In genomic region chr2:27893031-27893430, GRCh38 we compare ENCODE assay signal across 15 cellular contexts. TPM values are rescaled to one million over a fixed set of nuclear protein-coding genes. Genes with fewer than 3 reads are reported as not detected.
A peak's percentile ranks its signal among the peaks of the same experiment; 100 is the strongest.
DNase-seq lines count a peak whose midpoint lies in the region; TF ChIP-seq lines count a peak whose summit lies in the region.
"Had no signal": no experiment of that assay in that cellular context is flagged by ENCODE, and none has a peak within 500 bp of the region (broad histone marks: within the 10 kb centered on the region; RNA-seq: fewer than 3 reads in every experiment).

No MANE protein-coding gene starts in this region.

- peaks cover 5% of the 10 kb centered on the region; the same call in 1 of the 2 replicates for H3F3A ChIP-seq in DOHH2 (ENCODE audit: control insufficient read depth, insufficient read depth)

- H3K9me3 Mint-ChIP-seq in activated CD4-positive, alpha-beta memory T cell treated with anti-CD3 and anti-CD28 coated beads for 36 hours, result peaks cover 2% of the 10 kb centered on the region
- no peaks in the 10 kb centered on the region for H3K9me3 Mint-ChIP-seq in activated CD4-positive, alpha-beta memory T cell treated with anti-CD3 and anti-CD28 coated beads, Interleukin-2, amount 10 ng/mL, durations not matched to agents 7 days and 5 days
- H3K9me3 Mint-ChIP-seq in activated T-helper 2 cell treated with anti-CD3 and anti-CD28 coated beads, Interferon-gamma antibody, Interleukin-2, Interleukin-4, amounts not matched to agents 10 μg/mL and 5 μg/mL and 100 μg/mL, durations not matched to agents 14 hours and 24 hours and 36 hours, result no peaks in the 10 kb centered on the region
- H3K9me3 Mint-ChIP-seq in neural crest cell, result no peaks in the 10 kb centered on the region

- peaks cover 52% of the 10 kb centered on the region for H3K36me3 Mint-ChIP-seq in activated CD4-positive, alpha-beta memory T cell treated with anti-CD3 and anti-CD28 coated beads for 36 hours
- H3K36me3 Mint-ChIP-seq in activated CD4-positive, alpha-beta memory T cell treated with anti-CD3 and anti-CD28 coated beads, Interleukin-2, amount 10 ng/mL, durations not matched to agents 7 days and 5 days (ENCODE audit: low read depth), result peaks cover 52% of the 10 kb centered on the region
- H3K36me3 Mint-ChIP-seq in activated T-helper 2 cell treated with anti-CD3 and anti-CD28 coated beads, Interferon-gamma antibody, Interleukin-2, Interleukin-4, amounts not matched to agents 10 μg/mL and 5 μg/mL and 100 μg/mL, durations not matched to agents 14 hours and 24 hours and 36 hours (ENCODE audit: low read depth), result peaks cover 47% of the 10 kb centered on the region
- peaks cover 5% of the 10 kb centered on the region for H3K36me3 Mint-ChIP-seq in neural crest cell (ENCODE audit: low read depth)

- H3K27ac ChIP-seq in DOHH2 (ENCODE audit: low read depth, low read length), result no peak overlapping the region
- H3K27ac ChIP-seq: ovary had no signal

- peak overlapping the region; percentile 100 for H3K27ac Mint-ChIP-seq in activated CD4-positive, alpha-beta memory T cell treated with anti-CD3 and anti-CD28 coated beads for 36 hours
- H3K27ac Mint-ChIP-seq in activated CD4-positive, alpha-beta memory T cell treated with anti-CD3 and anti-CD28 coated beads, Interleukin-2, amount 10 ng/mL, durations not matched to agents 7 days and 5 days, result no peak overlapping the region
- peak overlapping the region; percentile 46 for H3K27ac Mint-ChIP-seq in activated T-helper 2 cell treated with anti-CD3 and anti-CD28 coated beads, Interferon-gamma antibody, Interleukin-2, Interleukin-4, amounts not matched to agents 10 μg/mL and 5 μg/mL and 100 μg/mL, durations not matched to agents 14 hours and 24 hours and 36 hours
- H3K27ac Mint-ChIP-seq in neural crest cell (ENCODE audit: unreplicated experiment), result no peak overlapping the region

- H3K4me1 ChIP-seq in DOHH2 (ENCODE audit: control insufficient read depth, low read length), result peaks cover 57% of the 10 kb centered on the region
- H3K4me1 ChIP-seq in HAP-1, result peaks cover 12% of the 10 kb centered on the region

- H3K4me3 Mint-ChIP-seq in activated CD4-positive, alpha-beta memory T cell treated with anti-CD3 and anti-CD28 coated beads for 36 hours, result peak overlapping the region; percentile 5
- H3K4me3 Mint-ChIP-seq in activated CD4-positive, alpha-beta memory T cell treated with anti-CD3 and anti-CD28 coated beads, Interleukin-2, amount 10 ng/mL, durations not matched to agents 7 days and 5 days, result no peak overlapping the region
- no peak overlapping the region for H3K4me3 Mint-ChIP-seq in activated T-helper 2 cell treated with anti-CD3 and anti-CD28 coated beads, Interferon-gamma antibody, Interleukin-2, Interleukin-4, amounts not matched to agents 10 μg/mL and 5 μg/mL and 100 μg/mL, durations not matched to agents 14 hours and 24 hours and 36 hours (ENCODE audit: low read depth)
- peak overlapping the region; percentile 0 for H3K4me3 Mint-ChIP-seq in neural crest cell

- H3K36me3 ChIP-seq in DOHH2 (ENCODE audit: control insufficient read depth, low read length) (peaks cover 33% of the 10 kb centered on the region), HAP-1 (replicated peaks) (no peaks in the 10 kb centered on the region; the same call in 1 of the 2 replicates)
- H3K36me3 ChIP-seq: ovary had no signal

- H4K20me1 ChIP-seq in DOHH2 (ENCODE audit: control insufficient read depth, insufficient read depth, low read depth, low read length), result no peaks in the 10 kb centered on the region

- H3K27me3 ChIP-seq in DOHH2 (ENCODE audit: control insufficient read depth, low read length), result no peaks in the 10 kb centered on the region
- H3K27me3 ChIP-seq in HAP-1 (ENCODE audit: low read depth), result no peaks in the 10 kb centered on the region
- H3K27me3 ChIP-seq: upper lobe of left lung had no signal

- in situ Hi-C loops in HAP-1 (cut with MboI; ENCODE audit: low sequenced_read_pairs) (no loop called here), GM13976 (cut with MboI; ENCODE audit: low sequenced_read_pairs, unreplicated experiment) (no loop called here)

- H3K27me3 Mint-ChIP-seq in activated CD4-positive, alpha-beta memory T cell treated with anti-CD3 and anti-CD28 coated beads for 36 hours, result peaks cover 3% of the 10 kb centered on the region
- H3K27me3 Mint-ChIP-seq in activated CD4-positive, alpha-beta memory T cell treated with anti-CD3 and anti-CD28 coated beads, Interleukin-2, amount 10 ng/mL, durations not matched to agents 7 days and 5 days, result no peaks in the 10 kb centered on the region
- H3K27me3 Mint-ChIP-seq in activated T-helper 2 cell treated with anti-CD3 and anti-CD28 coated beads, Interferon-gamma antibody, Interleukin-2, Interleukin-4, amounts not matched to agents 10 μg/mL and 5 μg/mL and 100 μg/mL, durations not matched to agents 14 hours and 24 hours and 36 hours (ENCODE audit: low read depth), result no peaks in the 10 kb centered on the region
- H3K27me3 Mint-ChIP-seq in neural crest cell (ENCODE audit: low read depth), result no peaks in the 10 kb centered on the region

- CTCF ChIA-PET in activated CD4-positive, alpha-beta memory T cell treated with anti-CD3 and anti-CD28 coated beads for 36 hours (lab: Charles Lee), result interaction anchor here (0.5 kb wide), 1 partner anchor 507 kb away, joined by 3 read pairs; no protein-coding TSS in a partner anchor
- CTCF ChIA-PET in activated CD4-positive, alpha-beta memory T cell treated with anti-CD3 and anti-CD28 coated beads, Interleukin-2, amount 10 ng/mL, durations not matched to agents 7 days and 5 days (lab: Charles Lee), result interaction anchor here (0.6 to 1.0 kb wide), 2 partner anchors 190 to 348 kb away, joined by 3 read pairs; no protein-coding TSS in a partner anchor

- DNase-seq in activated CD4-positive, alpha-beta memory T cell treated with anti-CD3 and anti-CD28 coated beads for 36 hours, result no peak
- no peak for DNase-seq in activated CD4-positive, alpha-beta memory T cell treated with anti-CD3 and anti-CD28 coated beads, Interleukin-2, amount 10 ng/mL, durations not matched to agents 7 days and 5 days
- no peak for DNase-seq in activated T-helper 2 cell treated with anti-CD3 and anti-CD28 coated beads, Interferon-gamma antibody, Interleukin-2, Interleukin-4, amounts not matched to agents 10 μg/mL and 5 μg/mL and 100 μg/mL, durations not matched to agents 14 hours and 24 hours and 36 hours (ENCODE audit: low spot score)
- DNase-seq in neural crest cell (ENCODE audit: low read depth, low spot score) (no peak), HAP-1 (ENCODE audit: low spot score in 2 of 2) (no peak), GM13976 (ENCODE audit: low spot score) (no peak)
- no peak for DNase-seq in activated effector memory CD4-positive, alpha-beta T cell treated with anti-CD3 and anti-CD28 coated beads, Interleukin-2, amount 50 U/mL, for 16 hours
- DNase-seq: amniotic stem cell, COR-L47, MV-4-11, NCI-H2081, NCI-H526 treated with DMSO at 0.1 percent for 48 hours, ovary had no signal

- no peak overlapping the region; the same call in 1 of the 2 replicates for H3K4me3 ChIP-seq in DOHH2 (ENCODE audit: low read length)
- H3K4me3 ChIP-seq in HAP-1, result no peak overlapping the region
- H3K4me3 ChIP-seq: ovary, upper lobe of left lung had no signal

- TF ChIP-seq CTCF in DOHH2 (IDR thresholded peaks at IDR 0.05; ENCODE audit: low read depth, low read length, poor library complexity, severe bottlenecking) (no peak), neural crest cell (conservative IDR thresholded peaks at IDR 0.05) (no peak), GM13976 (IDR thresholded peaks at IDR 0.05; ENCODE audit: borderline replicate concordance, control extremely low read depth, extremely low read depth, insufficient read depth, missing control alignments) (no peak)

- peak overlapping the region; percentile 81 for H3K4me2 ChIP-seq in DOHH2 (ENCODE audit: low read length)

- no peaks in the 10 kb centered on the region for H3K9me2 ChIP-seq in DOHH2 (replicated peaks; ENCODE audit: control insufficient read depth, low read length)

- peaks cover 29% of the 10 kb centered on the region for H3K79me2 ChIP-seq in DOHH2 (ENCODE audit: control insufficient read depth, low read length)

- H3K4me1 Mint-ChIP-seq in activated CD4-positive, alpha-beta memory T cell treated with anti-CD3 and anti-CD28 coated beads for 36 hours (ENCODE audit: low read depth), result peaks cover 80% of the 10 kb centered on the region
- H3K4me1 Mint-ChIP-seq in activated CD4-positive, alpha-beta memory T cell treated with anti-CD3 and anti-CD28 coated beads, Interleukin-2, amount 10 ng/mL, durations not matched to agents 7 days and 5 days, result peaks cover 72% of the 10 kb centered on the region
- H3K4me1 Mint-ChIP-seq in activated T-helper 2 cell treated with anti-CD3 and anti-CD28 coated beads, Interferon-gamma antibody, Interleukin-2, Interleukin-4, amounts not matched to agents 10 μg/mL and 5 μg/mL and 100 μg/mL, durations not matched to agents 14 hours and 24 hours and 36 hours (ENCODE audit: low read depth), result peaks cover 71% of the 10 kb centered on the region
- peaks cover 21% of the 10 kb centered on the region for H3K4me1 Mint-ChIP-seq in neural crest cell

- intact Hi-C loops in activated CD4-positive, alpha-beta memory T cell treated with anti-CD3 and anti-CD28 coated beads for 36 hours (cut with micrococcal nuclease), result loop anchor here (5.0 kb wide), 4 partner anchors 139 to 464 kb away; no protein-coding TSS in a partner anchor
- intact Hi-C loops in activated T-helper 2 cell treated with anti-CD3 and anti-CD28 coated beads, Interferon-gamma antibody, Interleukin-2, Interleukin-4, amounts not matched to agents 10 μg/mL and 5 μg/mL and 100 μg/mL, durations not matched to agents 14 hours and 24 hours and 36 hours (cut with micrococcal nuclease), result loop anchor here (2.0 to 5.0 kb wide), 4 partner anchors 62 to 559 kb away; no protein-coding TSS in a partner anchor

- POLR2A ChIA-PET in activated CD4-positive, alpha-beta memory T cell treated with anti-CD3 and anti-CD28 coated beads for 36 hours (lab: Charles Lee), result interaction anchor here (0.5 to 5.2 kb wide), 5 partner anchors 9 to 557 kb away, joined by 3 to 20 read pairs (median 4); partner anchors contain the start of gene FOSL2
- POLR2A ChIA-PET in activated CD4-positive, alpha-beta memory T cell treated with anti-CD3 and anti-CD28 coated beads, Interleukin-2, amount 10 ng/mL, durations not matched to agents 7 days and 5 days (lab: Charles Lee), result interaction anchor here (1.0 to 2.1 kb wide), 4 partner anchors 9 to 500 kb away, joined by 3 to 14 read pairs (median 4); partner anchors contain the start of gene FOSL2

- H3K9me3 ChIP-seq in DOHH2 (ENCODE audit: control insufficient read depth, insufficient read depth, low read length) (no peaks in the 10 kb centered on the region), HAP-1 (no peaks in the 10 kb centered on the region)
- H3K9me3 ChIP-seq: ovary, upper lobe of left lung had no signal

RNA-seq across cellular contexts. Expression of gene BABAM2, which starts 2.5 kb away (rescaled TPM):
- total RNA-seq in activated CD4-positive, alpha-beta memory T cell treated with anti-CD3 and anti-CD28 coated beads for 36 hours, result 10 to 100 TPM; 72.3 to 76.6 TPM
- total RNA-seq in activated CD4-positive, alpha-beta memory T cell treated with anti-CD3 and anti-CD28 coated beads, Interleukin-2, amount 10 ng/mL, durations not matched to agents 7 days and 5 days, result 10 to 100 TPM; 51.4 to 56.6 TPM
- total RNA-seq in activated T-helper 2 cell treated with anti-CD3 and anti-CD28 coated beads, Interferon-gamma antibody, Interleukin-2, Interleukin-4, amounts not matched to agents 10 μg/mL and 5 μg/mL and 100 μg/mL, durations not matched to agents 14 hours and 24 hours and 36 hours, result 49.0 and 54.5 TPM in 2 replicates
- 28.6 and 30.8 TPM in 2 replicates for total RNA-seq in neural crest cell

RNA-seq across cellular contexts. Expression of gene RBKS, which starts 2.8 kb away (rescaled TPM):
- total RNA-seq in activated CD4-positive, alpha-beta memory T cell treated with anti-CD3 and anti-CD28 coated beads for 36 hours, result 1 to 10 TPM; 9.2 to 9.7 TPM
- 1 to 10 TPM; 2.2 to 2.8 TPM for total RNA-seq in activated CD4-positive, alpha-beta memory T cell treated with anti-CD3 and anti-CD28 coated beads, Interleukin-2, amount 10 ng/mL, durations not matched to agents 7 days and 5 days
- 1.8 and 3.0 TPM in 2 replicates for total RNA-seq in activated T-helper 2 cell treated with anti-CD3 and anti-CD28 coated beads, Interferon-gamma antibody, Interleukin-2, Interleukin-4, amounts not matched to agents 10 μg/mL and 5 μg/mL and 100 μg/mL, durations not matched to agents 14 hours and 24 hours and 36 hours
- 0.79 and 0.86 TPM in 2 replicates for total RNA-seq in neural crest cell

Comparison
In these comparisons a context has a peak if more than half of its experiments do, and no peak if none do; other contexts are left out.
1. H3K27ac Mint-ChIP-seq: peak in activated CD4-positive, alpha-beta memory T cell treated with anti-CD3 and anti-CD28 coated beads for 36 hours (single experiment) and activated T-helper 2 cell treated with anti-CD3 and anti-CD28 coated beads, Interferon-gamma antibody, Interleukin-2, Interleukin-4, amounts not matched to agents 10 μg/mL and 5 μg/mL and 100 μg/mL, durations not matched to agents 14 hours and 24 hours and 36 hours (single experiment); none in activated CD4-positive, alpha-beta memory T cell treated with anti-CD3 and anti-CD28 coated beads, Interleukin-2, amount 10 ng/mL, durations not matched to agents 7 days and 5 days (single experiment) and neural crest cell (single experiment).
2. H3K4me3 Mint-ChIP-seq: peak in activated CD4-positive, alpha-beta memory T cell treated with anti-CD3 and anti-CD28 coated beads for 36 hours (single experiment) and neural crest cell (single experiment); none in activated CD4-positive, alpha-beta memory T cell treated with anti-CD3 and anti-CD28 coated beads, Interleukin-2, amount 10 ng/mL, durations not matched to agents 7 days and 5 days (single experiment) and activated T-helper 2 cell treated with anti-CD3 and anti-CD28 coated beads, Interferon-gamma antibody, Interleukin-2, Interleukin-4, amounts not matched to agents 10 μg/mL and 5 μg/mL and 100 μg/mL, durations not matched to agents 14 hours and 24 hours and 36 hours (single experiment).